14 cellular contexts compared by ENCODE assay signal in genomic region chr2:45177870-45178269, GRCh38.
DNase-seq lines count a peak whose midpoint lies in the region; ATAC-seq, FAIRE-seq and TF ChIP-seq lines count a peak whose summit lies in the region.
"Had no signal": no experiment of that assay in that cellular context is flagged by ENCODE, and none has a peak within 500 bp of the region (broad histone marks: within the 10 kb centered on the region; RNA-seq: fewer than 3 reads in every experiment).

No MANE protein-coding gene starts in this region.

- FAIRE-seq in urothelium cell line (lab: Jason Lieb, UNC) = peak; percentile 73
- FAIRE-seq: A204.1 had no signal

- H4K20me1 ChIP-seq in SK-N-SH (ENCODE audit: insufficient read depth) = no peaks in the 10 kb centered on the region

- no peak overlapping the region for H3K4me2 ChIP-seq in SK-N-SH

- H3K27me3 ChIP-seq in right cardiac atrium (ENCODE audit: control insufficient read depth, insufficient read depth) = no peaks in the 10 kb centered on the region
- no peaks in the 10 kb centered on the region for H3K27me3 ChIP-seq in SK-N-SH (ENCODE audit: insufficient read depth)

- H3K4me3 ChIP-seq in right cardiac atrium (ENCODE audit: low read length) = no peak overlapping the region
- no peak overlapping the region for H3K4me3 ChIP-seq in SK-N-SH (ENCODE audit: low read depth in 2 of 2, low read length in 1 of 2)
- H3K4me3 ChIP-seq in fibroblast of pulmonary artery (replicated peaks; ENCODE audit: low read depth, low read length) = no peak overlapping the region

- intact Hi-C loops in left cardiac atrium (cut with DNase I) = no loop called here
- intact Hi-C loops in right cardiac atrium (cut with DNase I) = no loop called here

- DNase-seq in left cardiac atrium (no peak), right cardiac atrium (no peak), SK-N-SH (no peak), fibroblast of pulmonary artery (ENCODE audit: low read depth) (peak; percentile 99), urothelium cell line (ENCODE audit: low spot score) (peak; percentile 78), hippocampal formation (lab: John Stamatoyannopoulos, UW) (no peak)
- no peak for DNase-seq in activated naive CD4-positive, alpha-beta T cell (lab: John Stamatoyannopoulos, UW)
- DNase-seq: activated CD4-positive, alpha-beta T cell treated with anti-CD3 and anti-CD28 coated beads, Interleukin-2, amount 10 ng/mL, durations not matched to agents 24 days and 14 days; activated effector memory CD4-positive, alpha-beta T cell treated with anti-CD3 and anti-CD28 coated beads, Interleukin-2, amount 50 U/mL, for 16 hours; H7; naive thymus-derived CD4-positive, alpha-beta T cell; NCI-H524 treated with DMSO at 0.1 percent for 48 hours had no signal

- H3K4me1 ChIP-seq in right cardiac atrium (ENCODE audit: control insufficient read depth, insufficient read depth, low read length) (no peaks in the 10 kb centered on the region), SK-N-SH (ENCODE audit: control insufficient read depth in 1 of 2, insufficient read depth in 2 of 2, low read depth in 1 of 2, low read length in 1 of 2) (peaks cover 0 to 8% of the 10 kb centered on the region in 2 experiments; a peak in 3 of 4 replicates)

- CTCF ChIA-PET in SK-N-SH (lab: Yijun Ruan, JAX) = no interaction called here

- no peak overlapping the region for H2AFZ ChIP-seq in SK-N-SH (ENCODE audit: low read depth)

- H3K36me3 ChIP-seq in SK-N-SH (replicated peaks in 1 of 2; ENCODE audit: control insufficient read depth in 1 of 2, insufficient read depth in 2 of 2, low read length in 1 of 2) = no peaks in the 10 kb centered on the region

- H3K9me3 ChIP-seq in right cardiac atrium (ENCODE audit: control insufficient read depth, low read length) (peaks cover 2% of the 10 kb centered on the region), SK-N-SH (no peaks in the 10 kb centered on the region)

- H3K9ac ChIP-seq in SK-N-SH = no peak overlapping the region; the same call in 1 of the 2 replicates

- peak in 1 of 2 experiments; percentile 75; a peak in 2 of 4 replicates for TF ChIP-seq EP300 in SK-N-SH (IDR thresholded peaks at IDR 0.05; ENCODE audit: borderline replicate concordance in 1 of 2, low read depth in 1 of 2, low read length in 1 of 2)

- 69% methylated on average over 9 of the region's 9 CpGs for WGBS in right cardiac atrium
- 43% methylated on average over 9 of the region's 9 CpGs for WGBS in SK-N-SH (ENCODE audit: low lambda C conversion rate)

- ATAC-seq in left cardiac atrium (peak; percentile 68 to 87), right cardiac atrium (no peak), HG03460 (IDR thresholded peaks at IDR 0.05; ENCODE audit: unreplicated experiment) (no peak)
- ATAC-seq: naive thymus-derived CD4-positive, alpha-beta T cell had no signal

- TF ChIP-seq CTCF in SK-N-SH (IDR thresholded peaks at IDR 0.05) (no peak), fibroblast of pulmonary artery (IDR thresholded peaks at IDR 0.05; ENCODE audit: low read length, missing control alignments) (no peak)

- H3K27ac ChIP-seq in right cardiac atrium (ENCODE audit: low read length) (no peak overlapping the region), SK-N-SH (ENCODE audit: low read depth in 2 of 2, low read length in 1 of 2) (peak overlapping the region; percentile 28 to 77; a peak in 3 of 4 replicates)

- POLR2A ChIA-PET in SK-N-SH (lab: Yijun Ruan, JAX) = no interaction called here

- TF ChIP-seq RAD21 in SK-N-SH (IDR thresholded peaks at IDR 0.05; ENCODE audit: low read length) = no peak

- peaks cover 7% of the 10 kb centered on the region for H3F3A ChIP-seq in SK-N-SH (replicated peaks; ENCODE audit: insufficient read depth)

- H3K79me2 ChIP-seq in SK-N-SH (ENCODE audit: insufficient read depth) = no peaks in the 10 kb centered on the region

- H3K9me2 ChIP-seq in SK-N-SH = no peaks in the 10 kb centered on the region

TF ChIP-seq in SK-N-SH, 30 proteins besides CTCF, POLR2A, EP300 and RAD21 (continues in another document):
- TF ChIP-seq TEAD4 (IDR thresholded peaks at IDR 0.05; ENCODE audit: borderline replicate concordance, insufficient read depth) = peak; percentile 77; the same call in 1 of the 2 replicates
- TF ChIP-seq MAX (IDR thresholded peaks at IDR 0.05; ENCODE audit: low read depth) = peak; percentile 78
- no peak for TF ChIP-seq USF1 (IDR thresholded peaks at IDR 0.05; ENCODE audit: borderline replicate concordance, low read depth)
- TF ChIP-seq PBX3 (IDR thresholded peaks at IDR 0.05) = peak; percentile 91
- peak; percentile 19; the same call in 1 of the 2 replicates for TF ChIP-seq REST (IDR thresholded peaks at IDR 0.05; ENCODE audit: low read depth, low read length)
- no peak for TF ChIP-seq SIN3A (IDR thresholded peaks at IDR 0.05; ENCODE audit: borderline replicate concordance, low read depth, low read length)
- TF ChIP-seq POLR2AphosphoS5 (IDR thresholded peaks at IDR 0.05; ENCODE audit: low read depth, low read length) = peak; percentile 66; the same call in 1 of the 2 replicates
- no peak for TF ChIP-seq IRF3 (IDR thresholded peaks at IDR 0.05; ENCODE audit: low read depth, low read length)
- TF ChIP-seq EZH2phosphoT487 (IDR thresholded peaks at IDR 0.05; ENCODE audit: borderline replicate concordance, low read depth) = no peak
- TF ChIP-seq FOXM1 (IDR thresholded peaks at IDR 0.05; ENCODE audit: low read depth) = no peak
- TF ChIP-seq FOSL2 (IDR thresholded peaks at IDR 0.05; ENCODE audit: borderline replicate concordance, low read depth) = peak; percentile 40; the same call in 1 of the 2 replicates
- no peak for TF ChIP-seq ELF1 (IDR thresholded peaks at IDR 0.05)
- TF ChIP-seq TCF12 (IDR thresholded peaks at IDR 0.05) = peak; percentile 93
- no peak for TF ChIP-seq YY1 (IDR thresholded peaks at IDR 0.05; ENCODE audit: low read depth)
- no peak for TF ChIP-seq RCOR1 (IDR thresholded peaks at IDR 0.05; ENCODE audit: low read length)
- TF ChIP-seq USF2 (IDR thresholded peaks at IDR 0.05; ENCODE audit: borderline replicate concordance, low read depth, low read length) = no peak

Comparison
In these comparisons a context has a peak if more than half of its experiments do, and no peak if none do; other contexts are left out.
1. ATAC-seq: peak in left cardiac atrium (2 of 2); none in right cardiac atrium (0 of 2) and HG03460 (single experiment).
2. DNase-seq: peak in fibroblast of pulmonary artery (single experiment) and urothelium cell line (single experiment); none in left cardiac atrium (single experiment), right cardiac atrium (0 of 3), SK-N-SH (single experiment), activated naive CD4-positive, alpha-beta T cell (0 of 4) and hippocampal formation (0 of 2).